Comparison of ENCODE assay signal across 8 cellular contexts in the genomic region with DNA sequence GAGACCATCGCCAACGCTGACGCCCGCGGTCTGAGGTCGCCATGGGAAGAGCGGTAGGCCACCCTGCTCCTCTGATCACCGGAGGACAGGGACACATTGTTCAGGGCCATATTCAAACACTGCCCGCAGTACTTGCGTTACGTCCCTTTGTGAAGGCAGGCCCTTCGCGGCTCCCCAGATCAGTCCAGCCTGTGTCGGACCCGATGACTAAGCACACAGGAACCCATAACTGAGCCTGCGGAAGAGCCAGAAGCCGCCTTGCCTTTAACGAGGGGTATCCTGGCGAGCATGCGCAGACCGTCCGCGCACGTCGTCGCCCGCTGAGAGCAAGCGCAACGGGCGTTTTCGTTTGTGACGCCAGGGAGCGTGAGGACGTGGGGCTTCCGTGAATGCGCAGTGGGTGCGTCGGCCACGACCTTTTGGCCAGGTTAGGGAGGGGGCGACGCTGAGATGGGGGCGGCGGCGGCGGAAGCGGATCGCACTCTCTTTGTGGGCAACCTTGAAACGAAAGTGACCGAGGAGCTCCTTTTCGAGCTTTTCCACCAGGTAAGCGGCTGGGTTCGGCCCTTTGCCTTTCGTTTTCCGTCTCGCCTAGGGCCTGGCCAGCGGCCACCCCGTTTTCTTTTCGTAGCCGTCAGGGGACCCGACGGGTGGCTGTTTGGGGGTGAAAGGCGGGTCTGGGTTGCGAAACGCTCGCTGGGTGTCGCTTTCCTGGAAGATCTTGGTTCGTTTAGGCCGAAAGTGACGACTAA. TPM values are rescaled to one million over a fixed set of nuclear protein-coding genes. Genes with fewer than 3 reads are reported as not detected.
DNase-seq lines count a peak whose midpoint lies in the region; ATAC-seq and TF ChIP-seq lines count a peak whose summit lies in the region.

A gene with protein sequence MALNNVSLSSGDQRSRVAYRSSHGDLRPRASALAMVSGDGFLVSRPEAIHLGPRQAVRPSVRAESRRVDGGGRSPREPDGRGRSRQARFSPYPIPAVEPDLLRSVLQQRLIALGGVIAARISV (minus strand): TSS at position 290 of the 752 bp plus-strand sequence. CDS start 180 bp downstream, at position 110.
A gene with protein sequence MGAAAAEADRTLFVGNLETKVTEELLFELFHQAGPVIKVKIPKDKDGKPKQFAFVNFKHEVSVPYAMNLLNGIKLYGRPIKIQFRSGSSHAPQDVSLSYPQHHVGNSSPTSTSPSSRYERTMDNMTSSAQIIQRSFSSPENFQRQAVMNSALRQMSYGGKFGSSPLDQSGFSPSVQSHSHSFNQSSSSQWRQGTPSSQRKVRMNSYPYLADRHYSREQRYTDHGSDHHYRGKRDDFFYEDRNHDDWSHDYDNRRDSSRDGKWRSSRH (plus strand): TSS at position 445 of the 752 bp plus-strand sequence. CDS start 6 bp downstream, at position 451.

- peak; percentile 96 for ATAC-seq in GM18907 (IDR thresholded peaks at IDR 0.05; ENCODE audit: unreplicated experiment)
- peak; percentile 95 for ATAC-seq in HG03159 (IDR thresholded peaks at IDR 0.05; ENCODE audit: unreplicated experiment)
- peak; percentile 93 for ATAC-seq in activated B cell treated with CpG ODN at 0.5 μM for 24 hours (ENCODE audit: low read depth)

- H3K9me3 Mint-ChIP-seq in activated B cell treated with CpG ODN at 0.5 μM for 24 hours = no peaks in the 10 kb centered on the region

- H3K4me3 Mint-ChIP-seq in activated B cell treated with CpG ODN at 0.5 μM for 24 hours = peak within 1 kb of the TSS; percentile 96

- peaks cover 33% of the 10 kb centered on the region for H3K36me3 Mint-ChIP-seq in activated B cell treated with CpG ODN at 0.5 μM for 24 hours (ENCODE audit: low read depth)

- CTCF ChIA-PET in activated B cell treated with CpG ODN at 0.5 μM for 24 hours (lab: Charles Lee) = no interaction called here

- DNase-seq in AG08396 (ENCODE audit: low spot score) (peak; percentile 95), NCI-H2227 treated with DMSO at 0.1 percent for 48 hours (lab: John Stamatoyannopoulos, UW) (peak; percentile 85), activated B cell treated with CpG ODN at 0.5 μM for 24 hours (peak; percentile 93), iris pigment epithelial cell (ENCODE audit: low read depth) (peak; percentile 99)
- peak; percentile 97 for DNase-seq in central memory CD4-positive, alpha-beta T cell
- DNase-seq in stimulated activated CD4-positive, alpha-beta T cell treated with anti-CD3 and anti-CD28 coated beads, Interleukin-12 subunit alpha, Interleukin-12 subunit beta, amount 100 ng/mL, for 24 hours (ENCODE audit: low read depth in 2 of 2) = peak; percentile 93 to 96

- intact Hi-C loops in activated B cell treated with CpG ODN at 0.5 μM for 24 hours (cut with micrococcal nuclease) = loop anchor here (1.0 to 10.0 kb wide), 7 partner anchors 39 to 1086 kb away; a partner anchor contains a TSS

- no peaks in the 10 kb centered on the region for H3K27me3 Mint-ChIP-seq in activated B cell treated with CpG ODN at 0.5 μM for 24 hours

- peaks cover 50% of the 10 kb centered on the region for H3K4me1 Mint-ChIP-seq in activated B cell treated with CpG ODN at 0.5 μM for 24 hours

- POLR2A ChIA-PET in activated B cell treated with CpG ODN at 0.5 μM for 24 hours (lab: Charles Lee) = interaction anchor here (1.0 to 1.8 kb wide), 5 partner anchors 10 to 525 kb away, joined by 3 to 9 read pairs (median 4); a partner anchor contains a TSS

- H3K27ac Mint-ChIP-seq in activated B cell treated with CpG ODN at 0.5 μM for 24 hours = peak within 1 kb of the TSS; percentile 98

- TF ChIP-seq CTCF in activated B cell treated with CpG ODN at 0.5 μM for 24 hours (IDR thresholded peaks at IDR 0.05) = no peak

RNA-seq across cellular contexts. Expression of the first gene that starts in this region (rescaled TPM):
- 9.5 and 11.1 TPM in 2 replicates for total RNA-seq in activated B cell treated with CpG ODN at 0.5 μM for 24 hours

RNA-seq across cellular contexts. Expression of the second gene that starts in this region (rescaled TPM):
- total RNA-seq in activated B cell treated with CpG ODN at 0.5 μM for 24 hours = 33.6 and 34.1 TPM in 2 replicates

Comparison
In these comparisons a context has a peak if more than half of its experiments do, and no peak if none do; other contexts are left out.
1. Peak in every context shown above with its lines: DNase-seq and ATAC-seq.